In the genomic region with DNA sequence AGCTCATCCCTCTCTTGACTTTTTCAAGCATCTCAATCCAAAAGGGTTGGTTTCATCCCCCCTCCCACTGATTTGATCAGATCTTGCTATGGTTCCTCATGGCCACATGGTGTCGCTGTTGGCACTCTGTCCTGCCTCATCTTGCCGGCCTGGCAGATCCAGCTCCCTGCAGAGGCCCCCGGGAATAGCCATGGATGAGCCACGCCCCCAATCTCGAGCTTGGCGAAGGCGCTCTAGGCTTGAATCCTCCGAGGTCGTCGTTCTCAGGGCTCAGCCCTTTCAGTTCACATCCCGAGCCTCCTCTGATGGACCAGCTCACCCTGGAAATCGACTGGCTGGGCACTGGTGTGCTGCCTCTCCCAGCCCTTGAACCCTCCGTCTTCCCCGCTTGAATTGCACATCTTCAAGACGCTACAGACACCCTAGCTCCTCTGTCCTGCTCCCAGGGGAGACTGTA, we compare ENCODE assay signal across 1 cellular context.
TF ChIP-seq lines count a peak whose summit lies in the region.

No MANE protein-coding gene starts in this region.

TF ChIP-seq in HCT116, 20 proteins besides CTCF, POLR2A, EP300 and RAD21 (continued from another document):
- TF ChIP-seq, protein P1, sequence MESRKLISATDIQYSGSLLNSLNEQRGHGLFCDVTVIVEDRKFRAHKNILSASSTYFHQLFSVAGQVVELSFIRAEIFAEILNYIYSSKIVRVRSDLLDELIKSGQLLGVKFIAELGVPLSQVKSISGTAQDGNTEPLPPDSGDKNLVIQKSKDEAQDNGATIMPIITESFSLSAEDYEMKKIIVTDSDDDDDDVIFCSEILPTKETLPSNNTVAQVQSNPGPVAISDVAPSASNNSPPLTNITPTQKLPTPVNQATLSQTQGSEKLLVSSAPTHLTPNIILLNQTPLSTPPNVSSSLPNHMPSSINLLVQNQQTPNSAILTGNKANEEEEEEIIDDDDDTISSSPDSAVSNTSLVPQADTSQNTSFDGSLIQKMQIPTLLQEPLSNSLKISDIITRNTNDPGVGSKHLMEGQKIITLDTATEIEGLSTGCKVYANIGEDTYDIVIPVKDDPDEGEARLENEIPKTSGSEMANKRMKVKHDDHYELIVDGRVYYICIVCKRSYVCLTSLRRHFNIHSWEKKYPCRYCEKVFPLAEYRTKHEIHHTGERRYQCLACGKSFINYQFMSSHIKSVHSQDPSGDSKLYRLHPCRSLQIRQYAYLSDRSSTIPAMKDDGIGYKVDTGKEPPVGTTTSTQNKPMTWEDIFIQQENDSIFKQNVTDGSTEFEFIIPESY (IDR thresholded peaks at IDR 0.05; ENCODE audit: extremely low read depth, insufficient replicate concordance, low read length), result no peak
- TF ChIP-seq ZFX (IDR thresholded peaks at IDR 0.05), result no peak
- no peak for TF ChIP-seq ZNF274 (IDR thresholded peaks at IDR 0.05; ENCODE audit: low read depth, low read length)
- no peak for TF ChIP-seq TCF7L2 (IDR thresholded peaks at IDR 0.05; ENCODE audit: borderline replicate concordance, extremely low read depth, insufficient read depth, insufficient read length)
- TF ChIP-seq JUND (IDR thresholded peaks at IDR 0.05), result no peak
- TF ChIP-seq POLR2AphosphoS5 (IDR thresholded peaks at IDR 0.05; ENCODE audit: low read depth, low read length), result no peak
TF ChIP-seq in HCT116: peak in this region for 0.
